In genomic region chr10:46299267-46299530, GRCh38 we compare ENCODE assay signal across 1 cellular context.
TF ChIP-seq lines count a peak whose summit lies in the region.

No MANE protein-coding gene starts in this region.

TF ChIP-seq in SK-N-SH treated with all-trans-retinoic acid at 6 μM for 48 hours, 23 proteins besides CTCF, POLR2A, EP300 and RAD21:
- TF ChIP-seq TSHZ2 (CRISPR knock-in tag; IDR thresholded peaks at IDR 0.05) = no peak
- no peak for TF ChIP-seq CREB5 (CRISPR knock-in tag; IDR thresholded peaks at IDR 0.05; ENCODE audit: low read depth)
- no peak for TF ChIP-seq ISL1 (CRISPR knock-in tag; IDR thresholded peaks at IDR 0.05)
